ENCODE assay signal across 8 cellular contexts in the genomic region with DNA sequence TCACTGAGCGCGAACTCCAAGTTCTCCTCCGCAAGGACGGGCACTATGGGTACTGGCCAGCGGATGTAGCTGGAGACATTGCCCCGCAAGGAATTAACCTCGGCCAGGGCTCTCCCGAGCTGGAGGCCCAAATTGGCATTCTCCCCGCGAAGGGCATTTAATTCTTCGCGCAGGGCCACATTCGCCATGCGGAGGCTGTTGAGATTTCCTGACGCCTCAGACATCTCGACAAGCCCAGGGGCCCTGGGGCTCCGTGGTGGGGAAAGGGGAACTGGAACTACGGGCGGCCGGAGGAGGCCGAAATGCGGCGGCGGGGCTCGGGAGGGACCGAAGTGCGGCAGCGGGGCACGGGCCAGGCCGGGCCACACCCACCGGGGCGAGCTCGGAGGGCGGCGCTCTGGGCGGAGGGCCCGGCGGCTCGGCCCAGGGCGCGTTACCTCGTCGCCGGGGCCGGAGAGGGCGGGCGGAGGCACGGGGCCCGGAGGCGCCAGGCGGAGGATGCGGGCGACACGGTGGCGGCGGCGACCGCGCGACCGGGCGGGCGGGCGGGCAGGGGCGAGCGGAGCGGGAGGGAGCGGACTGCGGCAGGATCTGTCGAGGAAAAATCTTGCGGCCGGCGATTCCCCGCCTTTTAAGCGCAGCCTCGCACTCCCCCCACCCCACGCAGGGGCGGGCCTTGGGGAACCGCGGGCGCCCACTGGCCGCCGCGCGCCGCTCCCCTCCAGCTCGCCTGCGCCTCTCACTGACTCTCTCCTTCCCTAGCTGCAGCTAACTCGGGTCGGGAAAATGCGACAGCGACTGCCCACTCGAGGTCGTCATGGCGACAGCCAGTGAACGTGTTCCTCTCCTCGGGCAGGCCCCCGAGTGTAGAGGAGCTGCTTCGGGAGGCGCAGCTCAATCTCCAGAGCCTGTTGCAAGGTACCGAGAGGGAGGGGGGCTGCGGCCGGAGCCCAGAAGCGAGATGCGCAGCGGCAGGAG. TPM values are rescaled to one million over a fixed set of nuclear protein-coding genes. Genes with fewer than 3 reads are reported as not detected.
DNase-seq lines count a peak whose midpoint lies in the region; ATAC-seq, FAIRE-seq and TF ChIP-seq lines count a peak whose summit lies in the region.

TSS of gene RTL5 (minus strand) at position 599 of the 978 bp plus-strand sequence.

- CTCF ChIA-PET in activated CD4-positive, alpha-beta memory T cell treated with anti-CD3 and anti-CD28 coated beads, Interleukin-2, amount 10 ng/mL, durations not matched to agents 7 days and 5 days (lab: Charles Lee): interaction anchor here (0.6 to 2.0 kb wide), 7 partner anchors 9 to 127 kb away, joined by 3 to 10 read pairs (median 3); partner anchors contain the start of gene PIN4
- CTCF ChIA-PET in HepG2 (lab: Yijun Ruan, JAX; ENCODE audit: low intra/inter-chr PET ratio, low total read pairs): no interaction called here

- no peak within 1 kb of the TSS for H3K27ac ChIP-seq in HepG2 (ENCODE audit: extremely low read length, insufficient read depth, low read length)

- no peak for TF ChIP-seq RAD21 in HepG2 (CRISPR knock-in tag; IDR thresholded peaks at IDR 0.05)

- POLR2A ChIA-PET in activated CD4-positive, alpha-beta memory T cell treated with anti-CD3 and anti-CD28 coated beads, Interleukin-2, amount 10 ng/mL, durations not matched to agents 7 days and 5 days (lab: Charles Lee): interaction anchor here (0.8 to 1.4 kb wide), 4 partner anchors 10 to 51 kb away, joined by 3 to 5 read pairs (median 4); partner anchors contain the start of gene PIN4
- POLR2A ChIA-PET in HepG2 (lab: Yijun Ruan, JAX): no interaction called here

- H3K4me1 Mint-ChIP-seq in activated CD4-positive, alpha-beta memory T cell treated with anti-CD3 and anti-CD28 coated beads, Interleukin-2, amount 10 ng/mL, durations not matched to agents 7 days and 5 days: peaks cover 8% of the 10 kb centered on the region

- TF ChIP-seq EP300 in HepG2 (IDR thresholded peaks at IDR 0.05; ENCODE audit: low read depth in 2 of 2, low read length in 2 of 2) (no peak), HepG2 (CRISPR knock-in tag; IDR thresholded peaks at IDR 0.05; ENCODE audit: borderline replicate concordance) (no peak)

- no peaks in the 10 kb centered on the region for H3K4me1 ChIP-seq in HepG2 (ENCODE audit: insufficient read depth, low read length)

- no peaks in the 10 kb centered on the region for H3K9me3 Mint-ChIP-seq in activated CD4-positive, alpha-beta memory T cell treated with anti-CD3 and anti-CD28 coated beads, Interleukin-2, amount 10 ng/mL, durations not matched to agents 7 days and 5 days

- WGBS in HepG2 (ENCODE audit: low lambda C conversion rate): 14% methylated on average over 7 of the region's 106 CpGs

- H3K4me2 ChIP-seq in HepG2 (ENCODE audit: low read depth, low read length): peak within 1 kb of the TSS; percentile 36

- ATAC-seq in HG02938 (IDR thresholded peaks at IDR 0.05; ENCODE audit: unreplicated experiment): peak; percentile 45
- peak; percentile 76 for ATAC-seq in HepG2
- ATAC-seq in HG03469 (IDR thresholded peaks at IDR 0.05; ENCODE audit: unreplicated experiment): no peak

- DNase-seq in GM10266 (ENCODE audit: extremely low spot score) (peak; percentile 40), NCI-H2227 (lab: John Stamatoyannopoulos, UW; ENCODE audit: unreplicated experiment) (peak; percentile 99), dermis microvascular lymphatic vessel endothelial cell (ENCODE audit: low read depth in 2 of 2) (peak; percentile 62 to 82), HepG2 (ENCODE audit: low spot score) (peak; percentile 1)
- DNase-seq in activated CD4-positive, alpha-beta memory T cell treated with anti-CD3 and anti-CD28 coated beads, Interleukin-2, amount 10 ng/mL, durations not matched to agents 7 days and 5 days: no peak
- peak; percentile 50 to 58 for DNase-seq in stimulated activated CD4-positive, alpha-beta T cell treated with anti-CD3 and anti-CD28 coated beads, Interleukin-2, amount 100 ng/mL, for 24 hours

- no peak within 1 kb of the TSS for H3K9ac ChIP-seq in HepG2 (ENCODE audit: insufficient read depth, low read depth, low read length)

- peak within 1 kb of the TSS; percentile 49 for H3K4me3 Mint-ChIP-seq in activated CD4-positive, alpha-beta memory T cell treated with anti-CD3 and anti-CD28 coated beads, Interleukin-2, amount 10 ng/mL, durations not matched to agents 7 days and 5 days

- no peaks in the 10 kb centered on the region for H3K79me2 ChIP-seq in HepG2 (ENCODE audit: insufficient read depth, low read length)

- no peak for FAIRE-seq in HepG2 (lab: Jason Lieb, UNC)

- TF ChIP-seq CTCF in GM10266 (IDR thresholded peaks at IDR 0.05; ENCODE audit: control insufficient read depth, insufficient read depth, low read depth, missing control alignments): no peak
- TF ChIP-seq CTCF in HepG2 (CRISPR knock-in tag; IDR thresholded peaks at IDR 0.05): no peak

- no peak within 1 kb of the TSS; a peak in 2 of 6 replicates for H3K4me3 ChIP-seq in HepG2 (replicated peaks in 1 of 3; ENCODE audit: insufficient read depth in 1 of 3, low read depth in 2 of 3, low read length in 3 of 3)

- no peaks in the 10 kb centered on the region for H4K20me1 ChIP-seq in HepG2 (ENCODE audit: insufficient read depth, low read length)

- H3K27me3 Mint-ChIP-seq in activated CD4-positive, alpha-beta memory T cell treated with anti-CD3 and anti-CD28 coated beads, Interleukin-2, amount 10 ng/mL, durations not matched to agents 7 days and 5 days: peaks cover 61% of the 10 kb centered on the region

- BruUV-seq in HepG2 (replicated peaks; lab: Mats Ljungman, UMichigan): no TSS peak

- no peak within 1 kb of the TSS for H3K27ac Mint-ChIP-seq in activated CD4-positive, alpha-beta memory T cell treated with anti-CD3 and anti-CD28 coated beads, Interleukin-2, amount 10 ng/mL, durations not matched to agents 7 days and 5 days

- TF ChIP-seq POLR2A in HepG2 (IDR thresholded peaks at IDR 0.05; ENCODE audit: insufficient read depth in 1 of 2, low read depth in 2 of 2, low read length in 2 of 2): no peak

- peaks cover 0 to 12% of the 10 kb centered on the region in 2 experiments; a peak in 4 of 5 replicates for H3K27me3 ChIP-seq in HepG2 (ENCODE audit: control insufficient read depth in 1 of 2, insufficient read depth in 2 of 2, low read length in 2 of 2)

- no peaks in the 10 kb centered on the region for H3K36me3 ChIP-seq in HepG2 (replicated peaks in 1 of 2; ENCODE audit: control insufficient read depth in 1 of 2, insufficient read depth in 2 of 2, low read length in 2 of 2)

- intact Hi-C loops in HepG2 (cut with micrococcal nuclease; ENCODE audit: unreplicated experiment): no loop called here

- in situ Hi-C loops in HepG2 (cut with HindIII; ENCODE audit: extremely low pct_ligation_motif_present, low pct_unique_long_range_greater_than_20kb): no loop called here

- peaks cover 3% of the 10 kb centered on the region for H3K36me3 Mint-ChIP-seq in activated CD4-positive, alpha-beta memory T cell treated with anti-CD3 and anti-CD28 coated beads, Interleukin-2, amount 10 ng/mL, durations not matched to agents 7 days and 5 days (ENCODE audit: low read depth)

- no peak within 1 kb of the TSS for H2AFZ ChIP-seq in HepG2 (ENCODE audit: low read length)

- H3K9me3 ChIP-seq in HepG2 (ENCODE audit: low read length): no peaks in the 10 kb centered on the region

TF ChIP-seq in HepG2, 621 proteins besides CTCF, POLR2A, EP300 and RAD21 (continues in another document):
- peak; percentile 60; the same call in 1 of the 2 replicates for TF ChIP-seq RFX3 (CRISPR knock-in tag; IDR thresholded peaks at IDR 0.05)
- no peak for TF ChIP-seq DPF2 (CRISPR knock-in tag; IDR thresholded peaks at IDR 0.05; ENCODE audit: borderline replicate concordance, low read depth)
- peak; percentile 27; the same call in 1 of the 2 replicates for TF ChIP-seq RFX1 (IDR thresholded peaks at IDR 0.05)
- TF ChIP-seq ZNF740 (CRISPR knock-in tag; IDR thresholded peaks at IDR 0.05): no peak
- no peak for TF ChIP-seq ZNF607 (CRISPR knock-in tag; IDR thresholded peaks at IDR 0.05; ENCODE audit: borderline replicate concordance)
- no peak for TF ChIP-seq HNF4G (IDR thresholded peaks at IDR 0.05; ENCODE audit: borderline replicate concordance, low read depth, low read length)
- no peak for TF ChIP-seq HNF4G (CRISPR knock-in tag; IDR thresholded peaks at IDR 0.05; ENCODE audit: borderline replicate concordance, low read depth)

RNA-seq across cellular contexts. Expression of gene RTL5, which starts in this region (rescaled TPM):
- under 1 TPM; 0.13 TPM for total RNA-seq in activated CD4-positive, alpha-beta memory T cell treated with anti-CD3 and anti-CD28 coated beads, Interleukin-2, amount 10 ng/mL, durations not matched to agents 7 days and 5 days
- total RNA-seq in dermis microvascular lymphatic vessel endothelial cell (0.13 and 0.38 TPM in 2 replicates), HepG2 (2016; rRNA removed; fragmentation: Illumina TruSeq; extraction: Trizol) (not detected in 2 replicates)
- not detected in 2 replicates for total RNA-seq in HepG2 (2016; cell fraction: cytosol; rRNA removed; fragmentation: Illumina TruSeq; extraction: Trizol; ENCODE audit: low read depth)
- total RNA-seq in HepG2 (2016; cell fraction: insoluble cytoplasmic fraction; rRNA removed; fragmentation: Illumina TruSeq; extraction: Trizol): 0.04 TPM in 1 of 2 replicates, not detected in the other
- not detected in 2 replicates for total RNA-seq in HepG2 (2016; cell fraction: membrane; rRNA removed; fragmentation: Illumina TruSeq; extraction: Trizol)
- not detected in 2 replicates for total RNA-seq in HepG2 (2016; cell fraction: nucleus; rRNA removed; fragmentation: Illumina TruSeq; extraction: Trizol)
- 0.01 TPM in 1 of 2 replicates, not detected in the other for polyA plus RNA-seq in HepG2 (2011; rRNA removed)
- polyA plus RNA-seq in HepG2 (2011; cell fraction: cytosol; rRNA removed): not detected in 2 replicates
- polyA plus RNA-seq in HepG2 (2011; cell fraction: nucleus; rRNA removed): not detected in 2 replicates
- not detected in 2 replicates for polyA plus RNA-seq in HepG2 (2012)
- polyA plus RNA-seq in HepG2 (2016; cell fraction: cytosol; fragmentation: Illumina TruSeq; extraction: Trizol; ENCODE audit: low read depth): not detected in 2 replicates
- polyA plus RNA-seq in HepG2 (2016; cell fraction: insoluble cytoplasmic fraction; fragmentation: Illumina TruSeq; extraction: Trizol; ENCODE audit: low read depth): not detected in 2 replicates
- polyA plus RNA-seq in HepG2 (2016; cell fraction: membrane; fragmentation: Illumina TruSeq; extraction: Trizol; ENCODE audit: low read depth): not detected in 2 replicates
- polyA plus RNA-seq in HepG2 (2016; cell fraction: nucleus; fragmentation: Illumina TruSeq; extraction: Trizol; ENCODE audit: insufficient read depth, low read depth): 0.11 TPM in 1 of 2 replicates, not detected in the other
- polyA minus RNA-seq in HepG2 (2011; rRNA and poly(A)+ RNA removed; ENCODE audit: low replicate concordance): not detected in 2 replicates
- not detected in 2 replicates for polyA minus RNA-seq in HepG2 (2011; cell fraction: cytosol; rRNA and poly(A)+ RNA removed)
- polyA minus RNA-seq in HepG2 (2011; cell fraction: nucleus; rRNA and poly(A)+ RNA removed): not detected in 2 replicates

Comparison
In these comparisons a context has a peak if more than half of its experiments do, and no peak if none do; other contexts are left out.
1. Peak in DNase-seq in dermis microvascular lymphatic vessel endothelial cell; RNA of the gene not detected or under 1 TPM.
2. Peak in DNase-seq, ATAC-seq and H3K4me2 ChIP-seq in HepG2; RNA of the gene not detected or under 1 TPM.